Comparison of ENCODE assay signal across 8 cellular contexts in genomic region chr3:63193647-63194046, GRCh38.
DNase-seq lines count a peak whose midpoint lies in the region; ATAC-seq and TF ChIP-seq lines count a peak whose summit lies in the region.

No MANE protein-coding gene starts in this region.

- H2AFZ ChIP-seq in OCI-LY3 (ENCODE audit: low read depth, low read length): no peak overlapping the region

- no peaks in the 10 kb centered on the region for H3K4me1 ChIP-seq in OCI-LY3 (ENCODE audit: low read length)
- no peaks in the 10 kb centered on the region for H3K4me1 ChIP-seq in foreskin keratinocyte

- no peaks in the 10 kb centered on the region for H3K36me3 ChIP-seq in H7 (replicated peaks; ENCODE audit: control insufficient read depth, insufficient read depth, low read length)
- no peaks in the 10 kb centered on the region for H3K36me3 ChIP-seq in OCI-LY3 (replicated peaks; ENCODE audit: low read depth, low read length)

- no peaks in the 10 kb centered on the region for H4K20me1 ChIP-seq in OCI-LY3 (ENCODE audit: insufficient read depth, low read length)

- H3K27me3 ChIP-seq in H7 (ENCODE audit: control insufficient read depth, insufficient read depth, low read length) (no peaks in the 10 kb centered on the region), OCI-LY3 (ENCODE audit: low read depth, low read length) (no peaks in the 10 kb centered on the region), foreskin keratinocyte (no peaks in the 10 kb centered on the region)

- H3K9ac ChIP-seq in OCI-LY3 (ENCODE audit: low read length): no peak overlapping the region

- H3K27ac ChIP-seq in OCI-LY3 (ENCODE audit: low read length) (no peak overlapping the region), foreskin keratinocyte (no peak overlapping the region)

- H3K4me2 ChIP-seq in OCI-LY3 (ENCODE audit: low read length): no peak overlapping the region

- no peaks in the 10 kb centered on the region for H3K9me3 ChIP-seq in OCI-LY3 (ENCODE audit: insufficient read depth, low read length)

- ATAC-seq in foreskin keratinocyte (no peak), HG03378 (IDR thresholded peaks at IDR 0.05; ENCODE audit: unreplicated experiment) (no peak), GM21786 (IDR thresholded peaks at IDR 0.05; ENCODE audit: unreplicated experiment) (no peak), GM18868 (IDR thresholded peaks at IDR 0.05; ENCODE audit: unreplicated experiment) (no peak)

- no peaks in the 10 kb centered on the region for H3K79me2 ChIP-seq in OCI-LY3 (ENCODE audit: low read length)

- H3K4me3 ChIP-seq in H7 (ENCODE audit: insufficient read depth, low read depth, low read length) (no peak overlapping the region), OCI-LY3 (ENCODE audit: low read length) (no peak overlapping the region)

- TF ChIP-seq CTCF in OCI-LY3 (IDR thresholded peaks at IDR 0.05; ENCODE audit: low read depth, low read length) (peak; percentile 69), foreskin keratinocyte (conservative IDR thresholded peaks at IDR 0.05) (peak; percentile 72)

- DNase-seq in A172 (ENCODE audit: low spot score): peak; percentile 12
- DNase-seq in H7: peak; percentile 8
- peak in 1 of 2 donors; percentile 7 for DNase-seq in foreskin keratinocyte
- DNase-seq in GM19238 (ENCODE audit: insufficient read length, low spot score): no peak
